7 cellular contexts compared by ENCODE assay signal in genomic region chr22:37284807-37285355, GRCh38. TPM values are rescaled to one million over a fixed set of nuclear protein-coding genes. Genes with fewer than 3 reads are reported as not detected.
DNase-seq lines count a peak whose midpoint lies in the region; ATAC-seq, FAIRE-seq and TF ChIP-seq lines count a peak whose summit lies in the region.

No MANE protein-coding gene starts in this region.

- WGBS in H1 (ENCODE audit: extremely low coverage in 1 of 2, insufficient coverage in 1 of 2, insufficient read length in 1 of 2, insufficient replicate concordance in 2 of 2, low coverage in 1 of 2, low lambda C conversion rate in 2 of 2, missing lambda C conversion rate in 1 of 2), 2 experiments: 48% methylated on average over 10 of the region's 14 CpGs; no CpG with 5 or more reads in 1 of the 2 experiments

- peaks cover 0 to 15% (median 3%) of the 10 kb centered on the region in 4 experiments; a peak in 4 of 7 replicates for H3K4me1 ChIP-seq in H1 (replicated peaks in 1 of 4; ENCODE audit: control insufficient read depth in 3 of 4, insufficient read depth in 4 of 4, low read length in 3 of 4)
- H3K4me1 ChIP-seq in gastrocnemius medialis: peaks cover 0 to 4% of the 10 kb centered on the region in 2 donors

- H4K5ac ChIP-seq in H1 (ENCODE audit: insufficient read length, low read depth, low read length): no peak overlapping the region

- FAIRE-seq in H1 (lab: Jason Lieb, UNC): no peak

- H3K27me3 ChIP-seq in H7 (ENCODE audit: control insufficient read depth, insufficient read depth, low read length): no peaks in the 10 kb centered on the region; the same call in 1 of the 2 replicates
- no peaks in the 10 kb centered on the region; a peak in 3 of 7 replicates for H3K27me3 ChIP-seq in H1 (replicated peaks in 1 of 4; ENCODE audit: control insufficient read depth in 3 of 4, extremely low read depth in 1 of 4, insufficient read depth in 3 of 4, low read length in 3 of 4)
- peaks cover 24 to 44% (median 41%) of the 10 kb centered on the region in 3 donors for H3K27me3 ChIP-seq in gastrocnemius medialis

- no peak for TF ChIP-seq EP300 in H1 (IDR thresholded peaks at IDR 0.05; ENCODE audit: borderline replicate concordance in 1 of 2, low read depth in 2 of 2, low read length in 2 of 2)

- no peak overlapping the region for H3K23ac ChIP-seq in H1 (ENCODE audit: insufficient read length)

- H3K79me1 ChIP-seq in H1 (ENCODE audit: low read depth, low read length): no peaks in the 10 kb centered on the region

- ATAC-seq in gastrocnemius medialis: no peak
- ATAC-seq in GM21825 (IDR thresholded peaks at IDR 0.05; ENCODE audit: unreplicated experiment): no peak

- TF ChIP-seq CTCF in H1 (IDR thresholded peaks at IDR 0.05; ENCODE audit: control extremely low read depth in 1 of 3, insufficient read depth in 1 of 3, low read depth in 1 of 3, low read length in 3 of 3) (no peak), gastrocnemius medialis (IDR thresholded peaks at IDR 0.05 in 4 of 5, conservative IDR thresholded peaks at IDR 0.05 in 1 of 5) (no peak)

- H3K4me2 ChIP-seq in H1 (ENCODE audit: insufficient read depth in 1 of 2, low read depth in 2 of 2, low read length in 2 of 2): no peak overlapping the region; a peak in 1 of 4 replicates

- in situ Hi-C loops in gastrocnemius medialis (cut with MboI; ENCODE audit: low sequenced_read_pairs in 4 of 4): no loop called here

- H3K9ac ChIP-seq in H1 (replicated peaks in 1 of 4; ENCODE audit: extremely low read depth in 1 of 4, low read depth in 3 of 4, low read length in 3 of 4): no peak overlapping the region

- peak; percentile 81 for DNase-seq in H7
- peak; percentile 51 for DNase-seq in T-helper 9 cell
- DNase-seq in H1 (ENCODE audit: low read depth in 1 of 2, low spot score in 2 of 2): no peak
- DNase-seq in gastrocnemius medialis: peak; percentile 26 to 48
- DNase-seq in inferior parietal cortex (ENCODE audit: extremely low spot score): no peak
- DNase-seq in NCI-H774 (lab: John Stamatoyannopoulos, UW): no peak

- no peak overlapping the region for H3K56ac ChIP-seq in H1 (replicated peaks; ENCODE audit: insufficient read length, low read depth, low read length)

- POLR2A ChIA-PET in H1 (lab: Charles Lee; ENCODE audit: partially characterized antibody): no interaction called here

- H3K9me3 ChIP-seq in H1 (ENCODE audit: insufficient read depth in 2 of 2, low read depth in 1 of 2, low read length in 1 of 2) (no peaks in the 10 kb centered on the region), gastrocnemius medialis (no peaks in the 10 kb centered on the region)

- TF ChIP-seq RAD21 in H1 (IDR thresholded peaks at IDR 0.05 in 1 of 2, conservative IDR thresholded peaks at IDR 0.05 in 1 of 2; ENCODE audit: low read depth in 2 of 2, low read length in 2 of 2): no peak

- H2AFZ ChIP-seq in H1 (ENCODE audit: low read length): no peak overlapping the region

- H2AK5ac ChIP-seq in H1 (ENCODE audit: low read depth, low read length): no peak overlapping the region

- H3K4ac ChIP-seq in H1 (replicated peaks; ENCODE audit: insufficient read length, low read depth, low read length): no peak overlapping the region

- peak overlapping the region; percentile 72 for H4K8ac ChIP-seq in H1 (ENCODE audit: extremely low read depth, insufficient read depth, low read length)

- intact Hi-C loops in gastrocnemius medialis (cut with DNase I; ENCODE audit: low total_unique reads): no loop called here

- no peak overlapping the region for H3K14ac ChIP-seq in H1 (ENCODE audit: insufficient read length)

- H2BK15ac ChIP-seq in H1 (ENCODE audit: low read length): no peak overlapping the region; the same call in 1 of the 2 replicates

- H3K23me2 ChIP-seq in H1 (ENCODE audit: low read depth, low read length): no peaks in the 10 kb centered on the region

- H3K27ac ChIP-seq in H1 (ENCODE audit: low read depth, low read length): no peak overlapping the region
- no peak overlapping the region for H3K27ac ChIP-seq in gastrocnemius medialis

- TF ChIP-seq POLR2A in H1 (IDR thresholded peaks at IDR 0.05; ENCODE audit: control extremely low read depth in 1 of 2, low read depth in 2 of 2, low read length in 2 of 2) (no peak), gastrocnemius medialis (IDR thresholded peaks at IDR 0.05) (no peak)

- H4K20me1 ChIP-seq in H1 (replicated peaks in 1 of 2; ENCODE audit: control insufficient read depth in 1 of 2, insufficient read depth in 2 of 2, low read length in 2 of 2): no peaks in the 10 kb centered on the region

- CTCF ChIA-PET in H1 (lab: Charles Lee; ENCODE audit: partially characterized antibody): interaction anchor here (0.7 to 4.7 kb wide), 7 partner anchors 15 to 263 kb away, joined by 3 to 32 read pairs (median 3); no protein-coding TSS in a partner anchor

- no peak overlapping the region for H2BK12ac ChIP-seq in H1 (ENCODE audit: low read depth, low read length)

- H2BK20ac ChIP-seq in H1 (ENCODE audit: low read length): no peak overlapping the region

- no peaks in the 10 kb centered on the region for H3K79me2 ChIP-seq in H1 (ENCODE audit: control insufficient read depth in 1 of 2, insufficient read depth in 2 of 2, low read length in 2 of 2)

- no peak overlapping the region for H3K4me3 ChIP-seq in H7 (ENCODE audit: insufficient read depth, low read depth, low read length)
- H3K4me3 ChIP-seq in H1 (ENCODE audit: extremely low read depth in 1 of 4, insufficient read depth in 2 of 4, low read depth in 3 of 4, low read length in 4 of 4): no peak overlapping the region
- no peak overlapping the region for H3K4me3 ChIP-seq in gastrocnemius medialis

- no peak overlapping the region for H4K91ac ChIP-seq in H1 (replicated peaks; ENCODE audit: insufficient read length, low read length)

- H3K18ac ChIP-seq in H1 (ENCODE audit: extremely low read depth, low read length): peak overlapping the region; percentile 71

- no peaks in the 10 kb centered on the region for H3K36me3 ChIP-seq in H7 (replicated peaks; ENCODE audit: control insufficient read depth, insufficient read depth, low read length)
- H3K36me3 ChIP-seq in H1 (ENCODE audit: control insufficient read depth in 2 of 4, insufficient read depth in 4 of 4, low read length in 3 of 4): no peaks in the 10 kb centered on the region
- no peaks in the 10 kb centered on the region for H3K36me3 ChIP-seq in gastrocnemius medialis

- H2BK5ac ChIP-seq in H1 (ENCODE audit: low read depth, low read length): no peak overlapping the region

- no peak overlapping the region for H2BK120ac ChIP-seq in H1 (replicated peaks; ENCODE audit: low read depth, low read length)

TF ChIP-seq in H1, 55 proteins besides CTCF, POLR2A, EP300 and RAD21:
- TF ChIP-seq BACH1 (IDR thresholded peaks at IDR 0.05; ENCODE audit: low read length) (no peak), CBX8 (IDR thresholded peaks at IDR 0.05; ENCODE audit: borderline replicate concordance, low read depth, low read length) (no peak), GABPA (IDR thresholded peaks at IDR 0.05; ENCODE audit: borderline replicate concordance, insufficient read depth, low read length) (no peak), BRCA1 (IDR thresholded peaks at IDR 0.05; ENCODE audit: low read depth, low read length) (no peak), YY1 (IDR thresholded peaks at IDR 0.05; ENCODE audit: low read depth, low read length) (no peak)
TF ChIP-seq in H1: peak in this region for 0.

RNA-seq across cellular contexts. Expression of gene CYTH4, which starts 2.6 kb away (rescaled TPM):
- not detected in 2 replicates for total RNA-seq in H7 (2014; rRNA removed; shearing (Covaris generic))
- not detected in 2 replicates for total RNA-seq in H1 (2021; fragmentation: NEBNext Ultra II Directional; extraction: Animal tissue kit (Norgen Biotek cat#: 25700))
- polyA plus RNA-seq in H1 (2011; rRNA removed): 0.08 and 0.09 TPM in 2 replicates
- polyA plus RNA-seq in H1 (2011; cell fraction: cytosol; rRNA removed): 0.43 TPM
- polyA plus RNA-seq in H1 (2011; cell fraction: nucleus; rRNA removed): 0.16 TPM
- polyA plus RNA-seq in H1 (2012, experiment 1 of 2): 0.07 to 0.11 TPM in 2 of 4 replicates, not detected in the others
- polyA plus RNA-seq in H1 (2012, experiment 2 of 2): not detected
- polyA plus RNA-seq in H1 (2013, experiment 1 of 2): 0.02 TPM
- polyA plus RNA-seq in H1 (2013, experiment 2 of 2): 0.04 TPM
- polyA minus RNA-seq in H1 (2011; rRNA and poly(A)+ RNA removed): 0.10 TPM in 1 of 2 replicates, not detected in the other
- polyA minus RNA-seq in H1 (2011; cell fraction: cytosol; rRNA and poly(A)+ RNA removed): not detected
- not detected for polyA minus RNA-seq in H1 (2011; cell fraction: nucleus; rRNA and poly(A)+ RNA removed)
- total RNA-seq in gastrocnemius medialis: 1 to 10 TPM in 3 of 4 donors, not detected in 1; 1.7 to 2.2 (median 2.0) TPM

RNA-seq across cellular contexts. Expression of gene RAC2, which starts 40.8 kb away (rescaled TPM):
- 9.4 and 9.6 TPM in 2 replicates for total RNA-seq in H7 (2014; rRNA removed; shearing (Covaris generic))
- total RNA-seq in H1 (2021; fragmentation: NEBNext Ultra II Directional; extraction: Animal tissue kit (Norgen Biotek cat#: 25700)): 2.1 and 2.3 TPM in 2 replicates
- polyA plus RNA-seq in H1 (2011; rRNA removed): 4.3 and 6.1 TPM in 2 replicates
- 1.5 TPM for polyA plus RNA-seq in H1 (2011; cell fraction: cytosol; rRNA removed)
- 6.4 TPM for polyA plus RNA-seq in H1 (2011; cell fraction: nucleus; rRNA removed)
- 1.6 to 3.7 TPM (median 2.8 TPM) in 4 replicates for polyA plus RNA-seq in H1 (2012, experiment 1 of 2)
- polyA plus RNA-seq in H1 (2012, experiment 2 of 2): 1.8 TPM
- 4.4 TPM for polyA plus RNA-seq in H1 (2013, experiment 1 of 2)
- 4.1 TPM for polyA plus RNA-seq in H1 (2013, experiment 2 of 2)
- polyA minus RNA-seq in H1 (2011; rRNA and poly(A)+ RNA removed): 1.7 and 2.9 TPM in 2 replicates
- 3.2 TPM for polyA minus RNA-seq in H1 (2011; cell fraction: cytosol; rRNA and poly(A)+ RNA removed)
- 3.7 TPM for polyA minus RNA-seq in H1 (2011; cell fraction: nucleus; rRNA and poly(A)+ RNA removed)
- total RNA-seq in gastrocnemius medialis: 1 to 10 TPM in 3 of 4 donors, not detected in 1; 1.9 to 3.7 (median 3.5) TPM

Comparison
In these comparisons a context has a peak if more than half of its experiments do, and no peak if none do; other contexts are left out.
1. DNase-seq: peak in H7 (single experiment), T-helper 9 cell (single experiment) and gastrocnemius medialis (2 of 2); none in H1 (0 of 2), inferior parietal cortex (single experiment) and NCI-H774 (single experiment).